ENCODE assay signal across 9 cellular contexts in genomic region chr7:141231018-141231792, GRCh38.
DNase-seq lines count a peak whose midpoint lies in the region; ATAC-seq, FAIRE-seq and TF ChIP-seq lines count a peak whose summit lies in the region.
"Had no signal": no experiment of that assay in that cellular context is flagged by ENCODE, and none has a peak within 500 bp of the region (broad histone marks: within the 10 kb centered on the region; RNA-seq: fewer than 3 reads in every experiment).

No MANE protein-coding gene starts in this region.

- H3K79me2 ChIP-seq in GM12878 (ENCODE audit: control insufficient read depth, insufficient read depth, low read length) = no peaks in the 10 kb centered on the region

- 14% methylated on average over 5 of the region's 5 CpGs for WGBS in GM12878 (ENCODE audit: insufficient coverage, insufficient replicate concordance, low lambda C conversion rate, missing lambda C conversion rate)

- DNase-seq in Calu3 = peak; percentile 49
- DNase-seq in GM12878 (ENCODE audit: low read depth, low spot score) = no peak
- DNase-seq in left lobe of liver (ENCODE audit: low spot score) = peak; percentile 50
- DNase-seq in foreskin fibroblast = no peak
- DNase-seq in erythroblast (lab: John Stamatoyannopoulos, UW) = no peak
- DNase-seq in ascending aorta (ENCODE audit: low spot score in 2 of 2) = no peak
- DNase-seq: stimulated activated CD4-positive, alpha-beta T cell treated with anti-CD3 and anti-CD28 coated beads, Interleukin-12 subunit alpha, Interleukin-12 subunit beta, amount 100 ng/mL, for 4 hours had no signal

- no peak overlapping the region for H3K4me2 ChIP-seq in GM12878 (ENCODE audit: control insufficient read depth, insufficient read depth)

- SMC1A ChIA-PET in GM12878 (lab: Charles Lee; ENCODE audit: uncharacterized antibody, unreplicated experiment) = interaction anchor here (0.6 to 1.7 kb wide), 3 partner anchors 11 to 301 kb away, joined by 3 to 5 read pairs (median 3); no protein-coding TSS in a partner anchor

- H3K36me3 ChIP-seq in GM12878 (ENCODE audit: control insufficient read depth in 2 of 2, insufficient read depth in 2 of 2, low read length in 1 of 2) (no peaks in the 10 kb centered on the region), ascending aorta (no peaks in the 10 kb centered on the region)

- H3K27ac ChIP-seq in GM12878 (ENCODE audit: control insufficient read depth, insufficient read depth) (no peak overlapping the region), ascending aorta (no peak overlapping the region)

- H3K27me3 Mint-ChIP-seq in Calu3 (ENCODE audit: unreplicated experiment) = peaks cover 14% of the 10 kb centered on the region

- H3K4me3 Mint-ChIP-seq in Calu3 (ENCODE audit: low read depth, unreplicated experiment) = no peak overlapping the region

- intact Hi-C loops in Calu3 (cut with micrococcal nuclease; ENCODE audit: unreplicated experiment) (loop anchor here (1.0 to 10.0 kb wide), 2 partner anchors 304 to 420 kb away; no protein-coding TSS in a partner anchor), GM12878 (cut with micrococcal nuclease; ENCODE audit: unreplicated experiment) (no loop called here), ascending aorta (cut with DNase I) (no loop called here)

- no peaks in the 10 kb centered on the region; the same call in 1 of the 2 replicates for H4K20me1 ChIP-seq in GM12878 (ENCODE audit: control insufficient read depth, insufficient read depth)

- no peak overlapping the region for H2AFZ ChIP-seq in GM12878 (ENCODE audit: control insufficient read depth, low read depth, low read length)

- H3K27me3 ChIP-seq in GM12878 (replicated peaks in 1 of 2; ENCODE audit: control insufficient read depth in 2 of 2, insufficient read depth in 2 of 2, low read length in 1 of 2) (no peaks in the 10 kb centered on the region; a peak in 1 of 4 replicates), ascending aorta (no peaks in the 10 kb centered on the region)

- no peak overlapping the region for H3K9ac ChIP-seq in GM12878 (ENCODE audit: control insufficient read depth, insufficient read depth, low read length)

- no peaks in the 10 kb centered on the region for H3K4me1 Mint-ChIP-seq in Calu3 (ENCODE audit: low read depth, unreplicated experiment)

- TF ChIP-seq POLR2A in GM12878 (IDR thresholded peaks at IDR 0.05; ENCODE audit: low read depth, low read length) = no peak
- TF ChIP-seq POLR2A in erythroblast (IDR thresholded peaks at IDR 0.05; ENCODE audit: low read length) = no peak

- no peak for FAIRE-seq in GM12878 (lab: Jason Lieb, UNC)

- RAD21 ChIA-PET in GM12878 (lab: Charles Lee; ENCODE audit: unreplicated experiment) = interaction anchor here (1.1 to 1.6 kb wide), 4 partner anchors 8 to 302 kb away, joined by 3 to 7 read pairs (median 4); partner anchors contain the start of gene MRPS33

- H3K36me3 Mint-ChIP-seq in Calu3 (ENCODE audit: insufficient read depth, unreplicated experiment) = no peaks in the 10 kb centered on the region

- no peaks in the 10 kb centered on the region for H3K9me3 Mint-ChIP-seq in Calu3 (ENCODE audit: low read depth, unreplicated experiment)

- BruUV-seq in Calu3 (replicated peaks; lab: Mats Ljungman, UMichigan) = no TSS peak
- BruUV-seq in GM12878 (replicated peaks; lab: Mats Ljungman, UMichigan) = no TSS peak

- TF ChIP-seq EP300 in GM12878 (IDR thresholded peaks at IDR 0.05; ENCODE audit: borderline replicate concordance in 1 of 2, control insufficient read depth in 1 of 2, low read depth in 2 of 2, low read length in 2 of 2) = no peak

- in situ Hi-C loops in GM12878 (cut with MboI) = no loop called here

- POLR2A ChIA-PET in GM12878 (lab: Charles Lee) = interaction anchor here (0.6 kb wide), 1 partner anchor 90 kb away, joined by 4 read pairs; no protein-coding TSS in a partner anchor

- no peak for TF ChIP-seq CTCF in Calu3 (IDR thresholded peaks at IDR 0.05; ENCODE audit: unreplicated experiment)
- peak; percentile 37 for TF ChIP-seq CTCF in LNCAP (IDR thresholded peaks at IDR 0.05)
- peak in 2 of 3 experiments; percentile 31 to 53; a peak in 4 of 6 replicates for TF ChIP-seq CTCF in GM12878 (IDR thresholded peaks at IDR 0.05 in 2 of 3, conservative IDR thresholded peaks at IDR 0.05 in 1 of 3; ENCODE audit: control insufficient read depth in 2 of 3, extremely low read depth in 1 of 3, insufficient read depth in 1 of 3, low read depth in 3 of 3, low read length in 3 of 3)
- no peak for TF ChIP-seq CTCF in foreskin fibroblast (IDR thresholded peaks at IDR 0.05; ENCODE audit: low read depth, low read length)
- TF ChIP-seq CTCF in ascending aorta (IDR thresholded peaks at IDR 0.05) = peak in 1 of 3 experiments; percentile 7

- H3K4me3 ChIP-seq in GM12878 (no peak overlapping the region), foreskin fibroblast (ENCODE audit: low read depth in 1 of 2, low read length in 2 of 2) (no peak overlapping the region), ascending aorta (no peak overlapping the region)

- H3K4me1 ChIP-seq in GM12878 (ENCODE audit: control insufficient read depth, insufficient read depth, low read length) = peaks cover under 1% of the 10 kb centered on the region; the same call in 1 of the 2 replicates
- H3K4me1 ChIP-seq in ascending aorta = no peaks in the 10 kb centered on the region

- H3K9me3 ChIP-seq in GM12878 (replicated peaks; ENCODE audit: control insufficient read depth, insufficient read depth, low read length) = no peaks in the 10 kb centered on the region
- H3K9me3 ChIP-seq in ascending aorta = no peaks in the 10 kb centered on the region

- no peak overlapping the region for H3K27ac Mint-ChIP-seq in Calu3 (ENCODE audit: unreplicated experiment)

- ATAC-seq in GM12878 (peak; percentile 74), left lobe of liver (peak; percentile 89), GM18861 (IDR thresholded peaks at IDR 0.05; ENCODE audit: unreplicated experiment) (no peak)

- CTCF ChIA-PET in Calu3 (lab: Charles Lee) = interaction anchor here (0.6 to 1.4 kb wide), 4 partner anchors 114 to 571 kb away, joined by 3 to 7 read pairs (median 5); partner anchors contain the start of gene MRPS33
- CTCF ChIA-PET in GM12878 (lab: Yijun Ruan, JAX) = interaction anchor here (0.6 to 2.0 kb wide), 9 partner anchors 10 to 557 kb away, joined by 3 to 7 read pairs (median 3); partner anchors contain the start of gene MRPS33

- peak; percentile 43 for TF ChIP-seq RAD21 in GM12878 (IDR thresholded peaks at IDR 0.05; ENCODE audit: insufficient read depth, low read depth, low read length)

TF ChIP-seq in GM12878, 131 proteins besides CTCF, POLR2A, EP300 and RAD21:
- peak; percentile 25; the same call in 1 of the 2 replicates for TF ChIP-seq SMC3 (IDR thresholded peaks at IDR 0.05; ENCODE audit: borderline replicate concordance, low read length)
- no peak for TF ChIP-seq NFIC (IDR thresholded peaks at IDR 0.05; ENCODE audit: low read depth, low read length)

Comparison
In these comparisons a context has a peak if more than half of its experiments do, and no peak if none do; other contexts are left out.
1. DNase-seq: peak in Calu3 (single experiment) and left lobe of liver (single experiment); none in GM12878 (single experiment), foreskin fibroblast (0 of 2), erythroblast (0 of 2) and ascending aorta (0 of 2).
2. CTCF ChIP-seq: peak in LNCAP (single experiment) and GM12878 (2 of 3); none in Calu3 (single experiment) and foreskin fibroblast (single experiment).